In genomic region chr21:42704861-42705260, GRCh38 we compare ENCODE assay signal across 31 cellular contexts. TPM values are rescaled to one million over a fixed set of nuclear protein-coding genes. Genes with fewer than 3 reads are reported as not detected.
DNase-seq lines count a peak whose midpoint lies in the region; ATAC-seq, FAIRE-seq and TF ChIP-seq lines count a peak whose summit lies in the region.
"Had no signal": no experiment of that assay in that cellular context is flagged by ENCODE, and none has a peak within 500 bp of the region (broad histone marks: within the 10 kb centered on the region; RNA-seq: fewer than 3 reads in every experiment).

No MANE protein-coding gene starts in this region.

- H3K36me3 Mint-ChIP-seq in GM23338 (ENCODE audit: low read depth) (peaks cover 44% of the 10 kb centered on the region), neural progenitor cell (peaks cover 37% of the 10 kb centered on the region)
- H3K36me3 Mint-ChIP-seq: CD4-positive, alpha-beta memory T cell had no signal

- peaks cover 12% of the 10 kb centered on the region for H3K9me3 ChIP-seq in A673 (ENCODE audit: low read depth, low read length, poor library complexity, severe bottlenecking)
- H3K9me3 ChIP-seq in neural progenitor cell (ENCODE audit: low read depth) = no peaks in the 10 kb centered on the region
- H3K9me3 ChIP-seq: SJCRH30 had no signal

- H2AFZ ChIP-seq in GM23338 = no peak overlapping the region
- no peak overlapping the region for H2AFZ ChIP-seq in neural progenitor cell (replicated peaks)

- no peak overlapping the region for H3K4me3 Mint-ChIP-seq in GM23338
- H3K4me3 Mint-ChIP-seq in neural progenitor cell = no peak overlapping the region
- H3K4me3 Mint-ChIP-seq: IgD-negative memory B cell had no signal

- no peak for FAIRE-seq in D721Med (lab: Jason Lieb, UNC)
- FAIRE-seq: GM12891, GM19239 had no signal

- CTCF ChIA-PET in A673 (lab: Charles Lee) = no interaction called here

- H4K20me1 ChIP-seq in GM23338 (replicated peaks; ENCODE audit: insufficient read depth) (no peaks in the 10 kb centered on the region; the same call in 1 of the 2 replicates), neural progenitor cell (ENCODE audit: low read depth) (peaks cover 8% of the 10 kb centered on the region)

- H3K27ac ChIP-seq in A673 (ENCODE audit: low read depth, low read length, poor library complexity, severe bottlenecking) (no peak overlapping the region), GM23338 (ENCODE audit: low read depth) (0 out of 2 replicates have a peak overlapping the region, but pooled peaks have one; percentile 19), neural progenitor cell (no peak overlapping the region)
- H3K27ac ChIP-seq: KMS-11, SJCRH30 had no signal

- no peaks in the 10 kb centered on the region for H3K79me2 ChIP-seq in GM23338 (replicated peaks; ENCODE audit: insufficient read depth)
- no peaks in the 10 kb centered on the region for H3K79me2 ChIP-seq in neural progenitor cell (ENCODE audit: low read depth)

- ATAC-seq in GM23338 = no peak
- ATAC-seq: PC-3, Right ventricle myocardium inferior had no signal

- H3K9me3 Mint-ChIP-seq in GM23338 (peaks cover 5% of the 10 kb centered on the region; the same call in 1 of the 3 replicates), neural progenitor cell (peaks cover 15% of the 10 kb centered on the region)
- H3K9me3 Mint-ChIP-seq: IgD-negative memory B cell had no signal

- H3K27me3 ChIP-seq in A673 (replicated peaks; ENCODE audit: insufficient read depth, low read depth, low read length, poor library complexity) (no peaks in the 10 kb centered on the region), GM23338 (ENCODE audit: insufficient read depth) (no peaks in the 10 kb centered on the region), neural progenitor cell (no peaks in the 10 kb centered on the region)
- H3K27me3 ChIP-seq: SJCRH30 had no signal

- H3K4me3 ChIP-seq in A673 (ENCODE audit: low read depth, low read length, poor library complexity, severe bottlenecking) = no peak overlapping the region
- no peak overlapping the region for H3K4me3 ChIP-seq in GM23338
- H3K4me3 ChIP-seq in neural progenitor cell = no peak overlapping the region
- H3K4me3 ChIP-seq: SJCRH30 had no signal

- H3K27ac Mint-ChIP-seq in GM23338 = no peak overlapping the region
- peak overlapping the region; percentile 42 for H3K27ac Mint-ChIP-seq in neural progenitor cell
- H3K27ac Mint-ChIP-seq: IgD-negative memory B cell had no signal

- H3F3A ChIP-seq in GM23338 (replicated peaks; ENCODE audit: low read depth) (peaks cover 6% of the 10 kb centered on the region; the same call in 1 of the 2 replicates), neural progenitor cell (ENCODE audit: low read depth) (no peaks in the 10 kb centered on the region)

- intact Hi-C loops in A673 (cut with micrococcal nuclease; ENCODE audit: unreplicated experiment) = no loop called here

- peaks cover 6% of the 10 kb centered on the region for H3K36me3 ChIP-seq in A673 (ENCODE audit: insufficient read depth, low read length, poor library complexity, severe bottlenecking)
- peaks cover 9% of the 10 kb centered on the region; the same call in 1 of the 2 replicates for H3K36me3 ChIP-seq in GM23338 (ENCODE audit: insufficient read depth)
- H3K36me3 ChIP-seq in neural progenitor cell = peaks cover 22% of the 10 kb centered on the region
- H3K36me3 ChIP-seq: SJCRH30 had no signal

- TF ChIP-seq CTCF in A673 (conservative IDR thresholded peaks at IDR 0.05; ENCODE audit: low read depth, low read length) = no peak
- no peak for TF ChIP-seq CTCF in GM23338 (conservative IDR thresholded peaks at IDR 0.05; ENCODE audit: low read depth in 2 of 2)
- no peak for TF ChIP-seq CTCF in neural progenitor cell (IDR thresholded peaks at IDR 0.05)
- no peak for TF ChIP-seq CTCF in D721Med (IDR thresholded peaks at IDR 0.05; ENCODE audit: insufficient read depth, missing control alignments)

- H3K27me3 Mint-ChIP-seq in GM23338 (ENCODE audit: insufficient read depth, low read depth, poor library complexity) = peaks cover 3% of the 10 kb centered on the region
- H3K27me3 Mint-ChIP-seq in neural progenitor cell (ENCODE audit: insufficient read depth, low read depth) = peaks cover 13% of the 10 kb centered on the region

- no TSS peak for BruUV-seq in A673 (replicated peaks; lab: Mats Ljungman, UMichigan)

- DNase-seq in A673 (ENCODE audit: low spot score) = peak; percentile 29
- no peak for DNase-seq in GM23338 (ENCODE audit: low spot score)
- peak; percentile 3 for DNase-seq in iPS-NIHi11 (ENCODE audit: low spot score)
- DNase-seq in neural progenitor cell (ENCODE audit: low spot score) = no peak
- DNase-seq in NCI-H345 treated with DMSO at 0.1 percent for 48 hours (lab: John Stamatoyannopoulos, UW; ENCODE audit: unreplicated experiment) = no peak
- no peak for DNase-seq in NCI-H2107 (lab: John Stamatoyannopoulos, UW)
- no peak for DNase-seq in NCI-H2227 treated with DMSO at 0.1 percent for 48 hours (lab: John Stamatoyannopoulos, UW)
- DNase-seq in D721Med (ENCODE audit: insufficient read length, low spot score) = no peak
- DNase-seq: C1 segment of cervical spinal cord; CD4-positive, alpha-beta memory T cell; COR-L47; DMS79; EL; GDM1; H9; NCI-H1048; NCI-H1417 treated with DMSO at 0.1 percent for 48 hours; NCI-H1694 treated with DMSO at 0.1 percent for 48 hours; NCI-H2081 treated with DMSO at 0.1 percent for 48 hours; NCI-H2171 treated with DMSO at 0.1 percent for 48 hours; NCI-H446; NCI-H524 treated with DMSO at 0.1 percent for 48 hours; NCI-H774; PC-3; SJCRH30 had no signal

- H3K4me1 ChIP-seq in A673 (ENCODE audit: insufficient read depth, low read length, poor library complexity, severe bottlenecking) (peaks cover 11% of the 10 kb centered on the region), GM23338 (ENCODE audit: insufficient read depth) (peaks cover 9% of the 10 kb centered on the region; the same call in 1 of the 2 replicates), neural progenitor cell (no peaks in the 10 kb centered on the region)
- H3K4me1 ChIP-seq: SJCRH30 had no signal

- H3K9ac ChIP-seq in neural progenitor cell = no peak overlapping the region
- H3K9ac ChIP-seq: KMS-11 had no signal

- H3K9me2 ChIP-seq in GM23338 (ENCODE audit: insufficient read depth) = peaks cover 3% of the 10 kb centered on the region; the same call in 1 of the 2 replicates

- H3K4me1 Mint-ChIP-seq in GM23338 (peaks cover 31% of the 10 kb centered on the region), neural progenitor cell (peaks cover 36% of the 10 kb centered on the region)
- H3K4me1 Mint-ChIP-seq: IgD-negative memory B cell had no signal

- H3K4me2 ChIP-seq in GM23338 (no peak overlapping the region), neural progenitor cell (no peak overlapping the region)
- H3K4me2 ChIP-seq: KMS-11 had no signal

- POLR2A ChIA-PET in A673 (lab: Charles Lee; ENCODE audit: low non-redundant PET) = interaction anchor here (0.6 kb wide), 1 partner anchor 10 kb away, joined by 9 read pairs; no protein-coding TSS in a partner anchor

TF ChIP-seq in GM23338, 12 proteins besides CTCF, POLR2A, EP300 and RAD21 (continues in another document):
- no peak for TF ChIP-seq NANOG (IDR thresholded peaks at IDR 0.05; ENCODE audit: borderline replicate concordance)
- TF ChIP-seq ZNF331 (CRISPR knock-in tag; IDR thresholded peaks at IDR 0.05; ENCODE audit: low read depth) = no peak
- TF ChIP-seq CREB1 (CRISPR knock-in tag; IDR thresholded peaks at IDR 0.05; ENCODE audit: low read depth) = no peak
- no peak for TF ChIP-seq ZNF114 (CRISPR knock-in tag; IDR thresholded peaks at IDR 0.05)
- no peak for TF ChIP-seq STAT1 (IDR thresholded peaks at IDR 0.05; ENCODE audit: unreplicated experiment)
- TF ChIP-seq EZH2 (IDR thresholded peaks at IDR 0.05; ENCODE audit: low read depth, unreplicated experiment) = no peak
- no peak for TF ChIP-seq EZH2phosphoT487 (IDR thresholded peaks at IDR 0.05; ENCODE audit: unreplicated experiment)

RNA-seq across cellular contexts. Expression of gene PDE9A, which starts 51.4 kb away (rescaled TPM):
- total RNA-seq in A673 (2021) (14.3 and 19.2 TPM in 2 replicates), neural progenitor cell (ENCODE audit: low replicate concordance) (40.2 and 41.0 TPM in 2 replicates)
- 26.5 and 33.3 TPM in 2 replicates for total RNA-seq in GM23338 (2014; rRNA removed; shearing (Covaris generic))
- 27.2 and 31.1 TPM in 2 replicates for polyA plus RNA-seq in GM23338 (2016; fragmentation: Nextera tagmentation; extraction: Ambion mirVana)
- total RNA-seq: A172 had no signal
- polyA plus RNA-seq: IgD-negative memory B cell had no signal

Comparison
In these comparisons a context has a peak if more than half of its experiments do, and no peak if none do; other contexts are left out.
1. DNase-seq: peak in A673 (single experiment) and iPS-NIHi11 (single experiment); none in GM23338 (single experiment), neural progenitor cell (single experiment), NCI-H345 treated with DMSO at 0.1 percent for 48 hours (single experiment), NCI-H2107 (single experiment), NCI-H2227 treated with DMSO at 0.1 percent for 48 hours (single experiment) and D721Med (single experiment).